Comparison of ENCODE assay signal across 17 cellular contexts in the genomic region with DNA sequence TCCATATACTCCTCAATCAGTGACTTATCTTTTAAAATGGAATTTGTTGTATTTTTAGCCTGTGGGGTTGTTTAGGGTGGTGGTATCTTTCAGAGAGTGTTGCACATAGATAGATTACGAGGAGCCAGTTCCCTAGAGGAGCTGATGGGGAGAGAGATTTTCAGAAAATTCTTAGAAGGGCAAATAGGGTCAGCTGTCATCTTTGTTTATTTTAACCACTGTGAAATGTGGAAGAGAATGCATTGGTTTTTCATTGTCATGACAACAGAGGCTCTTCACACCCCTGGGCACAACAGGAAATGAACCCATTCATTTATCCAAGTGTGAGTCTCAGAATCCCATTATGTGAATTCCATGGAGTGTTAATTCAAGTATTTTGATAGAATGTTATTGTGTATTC.
DNase-seq lines count a peak whose midpoint lies in the region; ATAC-seq and TF ChIP-seq lines count a peak whose summit lies in the region.
"Had no signal": no experiment of that assay in that cellular context is flagged by ENCODE, and none has a peak within 500 bp of the region (broad histone marks: within the 10 kb centered on the region; RNA-seq: fewer than 3 reads in every experiment).

No MANE protein-coding gene starts in this region.

- H3K4me3 ChIP-seq in suprapubic skin = no peak overlapping the region
- H3K4me3 ChIP-seq: gastrocnemius medialis, GM23248 had no signal

- no peak for TF ChIP-seq EP300 in suprapubic skin (IDR thresholded peaks at IDR 0.05)

- no peaks in the 10 kb centered on the region for H3K36me3 ChIP-seq in suprapubic skin
- H3K36me3 ChIP-seq: gastrocnemius medialis had no signal

- intact Hi-C loops in activated T-helper 2 cell treated with anti-CD3 and anti-CD28 coated beads, Interferon-gamma antibody, Interleukin-2, Interleukin-4, amounts not matched to agents 10 μg/mL and 5 μg/mL and 100 μg/mL, durations not matched to agents 14 hours and 24 hours and 36 hours (cut with micrococcal nuclease) = loop anchor here (2.0 kb wide), 1 partner anchor 13 kb away; no protein-coding TSS in a partner anchor
- intact Hi-C loops in natural killer cell (cut with micrococcal nuclease) = no loop called here

- peaks cover 51% of the 10 kb centered on the region for H3K36me3 Mint-ChIP-seq in activated T-helper 2 cell treated with anti-CD3 and anti-CD28 coated beads, Interferon-gamma antibody, Interleukin-2, Interleukin-4, amounts not matched to agents 10 μg/mL and 5 μg/mL and 100 μg/mL, durations not matched to agents 14 hours and 24 hours and 36 hours (ENCODE audit: low read depth)
- no peaks in the 10 kb centered on the region for H3K36me3 Mint-ChIP-seq in natural killer cell
- H3K36me3 Mint-ChIP-seq in chondrocyte (ENCODE audit: low read depth) = no peaks in the 10 kb centered on the region

- no peaks in the 10 kb centered on the region for H3K27me3 Mint-ChIP-seq in activated T-helper 2 cell treated with anti-CD3 and anti-CD28 coated beads, Interferon-gamma antibody, Interleukin-2, Interleukin-4, amounts not matched to agents 10 μg/mL and 5 μg/mL and 100 μg/mL, durations not matched to agents 14 hours and 24 hours and 36 hours (ENCODE audit: low read depth)
- H3K27me3 Mint-ChIP-seq in natural killer cell (ENCODE audit: low read depth in 2 of 2) (no peaks in the 10 kb centered on the region), chondrocyte (ENCODE audit: low read depth) (no peaks in the 10 kb centered on the region)

- H3K4me1 ChIP-seq in suprapubic skin = peaks cover 65% of the 10 kb centered on the region

- TF ChIP-seq POLR2A in suprapubic skin (IDR thresholded peaks at IDR 0.05) = no peak

- ATAC-seq in natural killer cell (peak in 2 of 3 donors; percentile 48 to 49), HG02840 (IDR thresholded peaks at IDR 0.05; ENCODE audit: low FRiP score, unreplicated experiment) (no peak)
- ATAC-seq: gastrocnemius medialis, SK-N-SH treated with all-trans-retinoic acid at 6 μM for 48 hours had no signal

- H3K9me3 Mint-ChIP-seq in activated T-helper 2 cell treated with anti-CD3 and anti-CD28 coated beads, Interferon-gamma antibody, Interleukin-2, Interleukin-4, amounts not matched to agents 10 μg/mL and 5 μg/mL and 100 μg/mL, durations not matched to agents 14 hours and 24 hours and 36 hours = peaks cover 3% of the 10 kb centered on the region
- H3K9me3 Mint-ChIP-seq in natural killer cell (no peaks in the 10 kb centered on the region), chondrocyte (ENCODE audit: low read depth) (peaks cover 6% of the 10 kb centered on the region)

- no peaks in the 10 kb centered on the region for H3K27me3 ChIP-seq in suprapubic skin
- H3K27me3 ChIP-seq: gastrocnemius medialis had no signal

- peaks cover 11% of the 10 kb centered on the region for H3K9me3 ChIP-seq in suprapubic skin
- H3K9me3 ChIP-seq: gastrocnemius medialis had no signal

- H3K4me1 Mint-ChIP-seq in activated T-helper 2 cell treated with anti-CD3 and anti-CD28 coated beads, Interferon-gamma antibody, Interleukin-2, Interleukin-4, amounts not matched to agents 10 μg/mL and 5 μg/mL and 100 μg/mL, durations not matched to agents 14 hours and 24 hours and 36 hours (ENCODE audit: low read depth) = peaks cover 87% of the 10 kb centered on the region
- H3K4me1 Mint-ChIP-seq in natural killer cell (peaks cover 91 to 92% of the 10 kb centered on the region in 2 donors), chondrocyte (ENCODE audit: low read depth) (peaks cover 48% of the 10 kb centered on the region)

- DNase-seq in DMS153 (lab: John Stamatoyannopoulos, UW) (peak; percentile 52), DMS153 treated with DMSO at 0.1 percent for 48 hours (lab: John Stamatoyannopoulos, UW; ENCODE audit: unreplicated experiment) (no peak), NCI-H2029 treated with DMSO at 0.1 percent for 48 hours (lab: John Stamatoyannopoulos, UW) (peak; percentile 63), natural killer cell (no peak), suprapubic skin (ENCODE audit: low spot score in 2 of 2) (no peak), chondrocyte (ENCODE audit: low spot score) (no peak)
- DNase-seq in activated T-helper 2 cell treated with anti-CD3 and anti-CD28 coated beads, Interferon-gamma antibody, Interleukin-2, Interleukin-4, amounts not matched to agents 10 μg/mL and 5 μg/mL and 100 μg/mL, durations not matched to agents 14 hours and 24 hours and 36 hours (ENCODE audit: low spot score) = no peak
- DNase-seq: activated CD8-positive, alpha-beta memory T cell treated with anti-CD3 and anti-CD28 coated beads for 24 hours; anterior cingulate cortex; effector CD8-positive, alpha-beta T cell; gastrocnemius medialis; GM23248; NCI-H1417 treated with DMSO at 0.1 percent for 48 hours; NK-92 treated with Interleukin-12 subunit alpha and Interleukin-12 subunit beta, amount 100 ng/mL, for 24 hours had no signal

- peak overlapping the region; percentile 82 for H3K27ac Mint-ChIP-seq in activated T-helper 2 cell treated with anti-CD3 and anti-CD28 coated beads, Interferon-gamma antibody, Interleukin-2, Interleukin-4, amounts not matched to agents 10 μg/mL and 5 μg/mL and 100 μg/mL, durations not matched to agents 14 hours and 24 hours and 36 hours
- H3K27ac Mint-ChIP-seq in natural killer cell = peak overlapping the region; percentile 82 to 90
- H3K27ac Mint-ChIP-seq in chondrocyte (ENCODE audit: unreplicated experiment) = no peak overlapping the region

- TF ChIP-seq CTCF in natural killer cell (IDR thresholded peaks at IDR 0.05) = no peak
- no peak for TF ChIP-seq CTCF in suprapubic skin (IDR thresholded peaks at IDR 0.05)
- no peak for TF ChIP-seq CTCF in chondrocyte (IDR thresholded peaks at IDR 0.05)

- H3K27ac ChIP-seq in suprapubic skin = no peak overlapping the region
- H3K27ac ChIP-seq: 22Rv1, GM23248 had no signal

- 64% methylated on average over 1 of the region's 1 CpG for WGBS in suprapubic skin

- H3K4me3 Mint-ChIP-seq in activated T-helper 2 cell treated with anti-CD3 and anti-CD28 coated beads, Interferon-gamma antibody, Interleukin-2, Interleukin-4, amounts not matched to agents 10 μg/mL and 5 μg/mL and 100 μg/mL, durations not matched to agents 14 hours and 24 hours and 36 hours (ENCODE audit: low read depth) = peak overlapping the region; percentile 34
- H3K4me3 Mint-ChIP-seq in natural killer cell (peak overlapping the region; percentile 10), chondrocyte (ENCODE audit: unreplicated experiment) (no peak overlapping the region)

Comparison
In these comparisons a context has a peak if more than half of its experiments do, and no peak if none do; other contexts are left out.
1. DNase-seq: peak in DMS153 (single experiment) and NCI-H2029 treated with DMSO at 0.1 percent for 48 hours (single experiment); none in DMS153 treated with DMSO at 0.1 percent for 48 hours (single experiment), activated T-helper 2 cell treated with anti-CD3 and anti-CD28 coated beads, Interferon-gamma antibody, Interleukin-2, Interleukin-4, amounts not matched to agents 10 μg/mL and 5 μg/mL and 100 μg/mL, durations not matched to agents 14 hours and 24 hours and 36 hours (single experiment), natural killer cell (single experiment), suprapubic skin (0 of 2) and chondrocyte (single experiment).